ENCODE assay signal across 1 cellular context in genomic region chr13:74465279-74465678, GRCh38.
TF ChIP-seq lines count a peak whose summit lies in the region.

No MANE protein-coding gene starts in this region.

TF ChIP-seq in WTC11, 78 proteins besides CTCF, POLR2A, EP300 and RAD21:
- TF ChIP-seq ZNF416 (CRISPR knock-in tag; IDR thresholded peaks at IDR 0.05) (no peak), NR3C1 (CRISPR knock-in tag; conservative IDR thresholded peaks at IDR 0.05; ENCODE audit: low read depth) (no peak), MYBL2 (CRISPR knock-in tag; IDR thresholded peaks at IDR 0.05) (no peak), ZNF423 (CRISPR knock-in tag; IDR thresholded peaks at IDR 0.05) (no peak), PRDM15 (CRISPR knock-in tag; IDR thresholded peaks at IDR 0.05) (no peak), SP1 (CRISPR knock-in tag; conservative IDR thresholded peaks at IDR 0.05) (no peak), ZNF671 (CRISPR knock-in tag; IDR thresholded peaks at IDR 0.05) (no peak), E2F1 (CRISPR knock-in tag; IDR thresholded peaks at IDR 0.05) (no peak), ZNF425 (CRISPR knock-in tag; conservative IDR thresholded peaks at IDR 0.05) (no peak), EMX1 (CRISPR knock-in tag; IDR thresholded peaks at IDR 0.05) (no peak), E2F4 (CRISPR knock-in tag; IDR thresholded peaks at IDR 0.05; ENCODE audit: borderline replicate concordance, low read depth) (no peak), ELF4 (CRISPR knock-in tag; IDR thresholded peaks at IDR 0.05; ENCODE audit: low read depth) (no peak), HMGXB4 (CRISPR knock-in tag; IDR thresholded peaks at IDR 0.05) (no peak)
